Comparison of ENCODE assay signal across 8 cellular contexts in the genomic region with DNA sequence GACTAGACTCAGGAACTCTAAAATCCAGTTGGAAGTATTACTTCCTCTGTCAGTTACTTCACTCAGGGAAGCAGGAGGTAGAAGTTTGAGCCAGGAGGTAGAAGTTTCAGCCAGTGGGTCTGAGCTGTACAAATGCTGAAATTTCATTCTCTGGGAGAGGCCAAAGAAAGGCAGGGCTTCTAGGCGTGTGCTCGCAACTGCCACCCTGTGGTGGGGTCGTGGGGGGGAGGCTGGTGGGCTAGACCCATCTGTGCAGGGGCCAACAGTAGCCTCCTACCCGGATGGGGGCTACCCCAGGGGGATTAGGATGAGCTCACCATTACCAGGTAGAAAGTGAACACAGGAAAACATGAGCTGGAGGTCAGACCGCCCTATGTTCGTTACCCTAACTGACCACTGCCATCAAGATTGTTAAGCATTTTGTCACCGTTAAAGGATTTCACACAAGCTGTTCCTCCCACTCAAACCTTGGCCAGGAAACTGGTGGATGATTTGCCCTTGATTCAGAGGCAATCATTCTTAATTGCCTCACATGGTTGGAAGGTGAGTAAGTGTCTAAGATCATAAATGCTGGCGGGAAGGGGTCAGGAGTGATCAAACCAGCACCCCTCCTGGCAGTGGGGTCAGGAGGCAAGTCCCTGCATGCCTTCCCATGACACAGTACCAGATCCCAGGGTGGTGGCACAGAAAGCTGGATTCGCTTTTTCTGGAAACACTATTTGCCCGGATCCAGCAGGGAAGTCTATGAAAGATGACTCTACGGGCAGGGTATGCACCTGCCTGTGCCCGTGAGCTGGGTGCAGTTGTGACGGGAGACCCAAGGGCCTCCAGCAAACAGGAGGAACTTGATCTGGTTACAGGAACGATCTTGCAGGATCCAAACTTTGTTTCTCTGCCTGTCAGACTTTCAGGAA. TPM values are rescaled to one million over a fixed set of nuclear protein-coding genes. Genes with fewer than 3 reads are reported as not detected.
DNase-seq lines count a peak whose midpoint lies in the region; ATAC-seq and TF ChIP-seq lines count a peak whose summit lies in the region.
"Had no signal": no experiment of that assay in that cellular context is flagged by ENCODE, and none has a peak within 500 bp of the region (broad histone marks: within the 10 kb centered on the region; RNA-seq: fewer than 3 reads in every experiment).

No MANE protein-coding gene starts in this region.

- H3K27me3 ChIP-seq in left ventricle myocardium inferior (ENCODE audit: low read depth) (peaks cover 12% of the 10 kb centered on the region), thymus (ENCODE audit: control insufficient read depth, insufficient read depth) (no peaks in the 10 kb centered on the region)

- H3K4me3 ChIP-seq in left ventricle myocardium inferior (no peak overlapping the region), thymus (ENCODE audit: low read length) (no peak overlapping the region)

- no peaks in the 10 kb centered on the region for H3K36me3 ChIP-seq in left ventricle myocardium inferior
- H3K36me3 ChIP-seq in thymus (ENCODE audit: control insufficient read depth, insufficient read depth) = no peaks in the 10 kb centered on the region

- DNase-seq in HK-2 (ENCODE audit: unreplicated experiment) = peak; percentile 87
- DNase-seq in SW 1271 (lab: John Stamatoyannopoulos, UW) = peak; percentile 93 to 96
- DNase-seq in left ventricle myocardium inferior = no peak
- DNase-seq: activated naive CD8-positive, alpha-beta T cell treated with anti-CD3 and anti-CD28 coated beads, Interleukin-2, amount 10 ng/mL, durations not matched to agents 7 days and 5 days had no signal

- peak; percentile 16 for TF ChIP-seq CTCF in left ventricle myocardium inferior (IDR thresholded peaks at IDR 0.05; ENCODE audit: borderline replicate concordance)

- intact Hi-C loops in left ventricle myocardium inferior (cut with micrococcal nuclease) = no loop called here

- H3K4me1 ChIP-seq in left ventricle myocardium inferior (peaks cover 74% of the 10 kb centered on the region), thymus (ENCODE audit: control insufficient read depth, insufficient read depth, low read length) (peaks cover 4% of the 10 kb centered on the region)

- no peaks in the 10 kb centered on the region for H3K9me3 ChIP-seq in left ventricle myocardium inferior (replicated peaks)
- no peaks in the 10 kb centered on the region for H3K9me3 ChIP-seq in thymus (ENCODE audit: control insufficient read depth)

- H3K27ac ChIP-seq in left ventricle myocardium inferior (replicated peaks) = peak overlapping the region; percentile 75
- peak overlapping the region; percentile 36 for H3K27ac ChIP-seq in thymus (ENCODE audit: low read depth)

- no peak for ATAC-seq in HG03095 (IDR thresholded peaks at IDR 0.05; ENCODE audit: unreplicated experiment)
- no peak for ATAC-seq in HG03469 (IDR thresholded peaks at IDR 0.05; ENCODE audit: unreplicated experiment)
- no peak for ATAC-seq in GM21515 (IDR thresholded peaks at IDR 0.05; ENCODE audit: unreplicated experiment)

- WGBS in thymus = 85% methylated on average over 14 of the region's 14 CpGs

RNA-seq across cellular contexts. Expression of gene FHL2, which starts 5.2 kb away (rescaled TPM):
- total RNA-seq in left ventricle myocardium inferior = 2,742 TPM
- polyA plus RNA-seq in thymus = 49.2 TPM
